Comparison of ENCODE assay signal across 8 cellular contexts in the genomic region with DNA sequence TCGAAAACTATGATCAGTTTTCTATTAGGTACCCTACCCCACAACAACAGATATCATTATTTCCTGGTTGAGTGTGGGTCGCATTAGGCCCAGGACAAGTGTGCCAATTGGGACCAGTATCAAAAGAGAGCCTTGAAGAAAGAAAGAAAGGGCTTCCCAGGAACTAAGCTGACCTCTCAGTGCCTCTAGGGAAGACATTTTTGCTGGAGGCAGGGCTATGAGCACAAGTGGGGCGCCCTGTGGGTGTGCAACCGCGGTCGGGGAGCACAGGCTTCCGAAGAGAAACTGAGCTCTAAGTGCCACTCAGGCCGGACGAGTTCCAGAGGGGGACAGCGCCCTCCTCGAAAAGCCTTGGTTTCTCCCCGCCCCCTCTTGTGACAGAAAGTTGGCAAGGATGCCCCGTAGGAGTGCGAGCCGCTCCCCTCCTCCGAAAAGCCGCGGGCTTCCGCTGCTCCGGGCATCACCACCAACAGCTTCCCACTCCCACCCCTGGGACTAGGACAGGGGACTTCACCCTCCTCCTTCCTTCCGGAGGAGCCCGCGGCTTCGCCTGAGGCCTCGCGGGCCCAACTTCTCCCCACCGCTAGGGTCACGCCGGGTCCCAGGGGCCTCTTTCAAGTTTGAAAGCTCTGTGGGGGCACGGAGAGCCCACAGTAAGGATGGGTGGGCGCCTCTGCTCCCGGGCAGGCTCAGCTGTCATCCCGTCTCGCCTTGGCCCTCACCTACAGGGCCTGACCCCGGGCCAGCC. TPM values are rescaled to one million over a fixed set of nuclear protein-coding genes. Genes with fewer than 3 reads are reported as not detected.
DNase-seq lines count a peak whose midpoint lies in the region; ATAC-seq and TF ChIP-seq lines count a peak whose summit lies in the region.

No MANE protein-coding gene starts in this region.

- intact Hi-C loops in mammary epithelial cell (cut with micrococcal nuclease): no loop called here

- TF ChIP-seq EP300 in SK-N-SH (IDR thresholded peaks at IDR 0.05; ENCODE audit: borderline replicate concordance in 1 of 2, low read depth in 1 of 2, low read length in 1 of 2): no peak
- TF ChIP-seq EP300 in tibial nerve (IDR thresholded peaks at IDR 0.05): peak in 1 of 2 donors; percentile 83

- H3K79me2 ChIP-seq in SK-N-SH (ENCODE audit: insufficient read depth) (peaks cover 70% of the 10 kb centered on the region), mammary epithelial cell (ENCODE audit: insufficient read depth, low read length) (peaks cover 13% of the 10 kb centered on the region)

- DNase-seq in SK-N-SH: peak; percentile 52
- no peak for DNase-seq in mammary epithelial cell
- peak; percentile 64 to 80 for DNase-seq in lung microvascular endothelial cell (ENCODE audit: low read depth in 2 of 2)
- peak; percentile 59 to 81 for DNase-seq in tibial nerve (ENCODE audit: low spot score in 2 of 2)
- DNase-seq in CD1c-positive myeloid dendritic cell (ENCODE audit: extremely low spot score): no peak
- no peak for DNase-seq in NCI-H446 treated with DMSO at 0.1 percent for 48 hours (lab: John Stamatoyannopoulos, UW)
- DNase-seq in NCI-H1105 treated with DMSO at 0.1 percent for 48 hours (lab: John Stamatoyannopoulos, UW): no peak

- H3F3A ChIP-seq in SK-N-SH (replicated peaks; ENCODE audit: insufficient read depth): peaks cover 19% of the 10 kb centered on the region

- H3K4me3 ChIP-seq in SK-N-SH (ENCODE audit: low read depth in 2 of 2, low read length in 1 of 2) (peak overlapping the region; percentile 80 to 87), mammary epithelial cell (replicated peaks in 1 of 3; ENCODE audit: insufficient read depth in 1 of 3, low read depth in 2 of 3, low read length in 3 of 3) (peak overlapping the region in 2 of 3 experiments; percentile 31 to 76), tibial nerve (peak overlapping the region; percentile 56 to 94 (median 72))

- H3K27ac ChIP-seq in SK-N-SH (ENCODE audit: low read depth in 2 of 2, low read length in 1 of 2): no peak overlapping the region; a peak in 1 of 4 replicates
- no peak overlapping the region for H3K27ac ChIP-seq in mammary epithelial cell (ENCODE audit: insufficient read depth, low read depth, low read length)
- peak overlapping the region; percentile 88 to 99 (median 94) for H3K27ac ChIP-seq in tibial nerve

- dilution Hi-C loops in mammary epithelial cell (cut with HindIII; ENCODE audit: low sequenced_read_pairs): no loop called here

- no TSS peak for BruUV-seq in mammary epithelial cell (replicated peaks; lab: Mats Ljungman, UMichigan)

- no peak for ATAC-seq in SK-N-SH treated with all-trans-retinoic acid at 6 μM for 48 hours

- CTCF ChIA-PET in SK-N-SH (lab: Yijun Ruan, JAX) (interaction anchor here (0.6 to 2.0 kb wide), 13 partner anchors 7 to 1937 kb away, joined by 3 to 9 read pairs (median 3); no protein-coding TSS in a partner anchor), mammary epithelial cell (lab: Charles Lee; ENCODE audit: low non-redundant PET) (no interaction called here)

- H3K9ac ChIP-seq in SK-N-SH (peak overlapping the region; percentile 80; the same call in 1 of the 2 replicates), mammary epithelial cell (ENCODE audit: insufficient read depth, low read length) (no peak overlapping the region)

- H2AFZ ChIP-seq in SK-N-SH (ENCODE audit: low read depth): peak overlapping the region; percentile 84; the same call in 1 of the 2 replicates
- peak overlapping the region; percentile 49 for H2AFZ ChIP-seq in mammary epithelial cell (ENCODE audit: low read depth, low read length)

- TF ChIP-seq CTCF in SK-N-SH (IDR thresholded peaks at IDR 0.05) (no peak), mammary epithelial cell (conservative IDR thresholded peaks at IDR 0.05 in 1 of 2, IDR thresholded peaks at IDR 0.05 in 1 of 2; ENCODE audit: extremely low read depth in 1 of 2, insufficient read depth in 1 of 2, low read depth in 1 of 2, low read length in 2 of 2) (no peak), tibial nerve (IDR thresholded peaks at IDR 0.05) (peak in 2 of 5 experiments; percentile 36 to 51)

- peak; percentile 41 to 58 for TF ChIP-seq POLR2A in tibial nerve (IDR thresholded peaks at IDR 0.05)

- POLR2A ChIA-PET in SK-N-SH (lab: Yijun Ruan, JAX): no interaction called here

- H3K27me3 ChIP-seq in SK-N-SH (ENCODE audit: insufficient read depth) (no peaks in the 10 kb centered on the region), mammary epithelial cell (ENCODE audit: insufficient read depth, low read length) (no peaks in the 10 kb centered on the region), tibial nerve (peaks cover 0 to 14% of the 10 kb centered on the region in 2 donors)

- H3K36me3 ChIP-seq in SK-N-SH (replicated peaks in 1 of 2; ENCODE audit: control insufficient read depth in 1 of 2, insufficient read depth in 2 of 2, low read length in 1 of 2) (peaks cover 0 to 4% of the 10 kb centered on the region in 2 experiments), mammary epithelial cell (ENCODE audit: insufficient read depth, low read length) (no peaks in the 10 kb centered on the region), tibial nerve (no peaks in the 10 kb centered on the region)

- in situ Hi-C loops in mammary epithelial cell (cut with MboI; ENCODE audit: low sequenced_read_pairs in 2 of 2): loop anchor here in 1 of 2 donors (25.0 kb wide), 1 partner anchor 667 kb away; no protein-coding TSS in a partner anchor

- 0 out of 2 replicates have a peak, but pooled peaks have one; percentile 17 for TF ChIP-seq RAD21 in SK-N-SH (IDR thresholded peaks at IDR 0.05; ENCODE audit: low read length)

- H3K4me2 ChIP-seq in SK-N-SH (peak overlapping the region; percentile 78), mammary epithelial cell (ENCODE audit: insufficient read depth, low read depth, low read length) (peak overlapping the region; percentile 98)

- H3K4me1 ChIP-seq in SK-N-SH (ENCODE audit: control insufficient read depth in 1 of 2, insufficient read depth in 2 of 2, low read depth in 1 of 2, low read length in 1 of 2) (peaks cover 6 to 9% of the 10 kb centered on the region in 2 experiments; a peak in 2 of 4 replicates), mammary epithelial cell (ENCODE audit: insufficient read depth, low read length) (peaks cover 15% of the 10 kb centered on the region), tibial nerve (peaks cover 0 to 54% (median 9%) of the 10 kb centered on the region in 4 donors)

- H4K20me1 ChIP-seq in SK-N-SH (ENCODE audit: insufficient read depth) (no peaks in the 10 kb centered on the region), mammary epithelial cell (ENCODE audit: insufficient read depth, low read length) (no peaks in the 10 kb centered on the region)

- WGBS in SK-N-SH (ENCODE audit: low lambda C conversion rate): 57% methylated on average over 26 of the region's 35 CpGs
- 59% methylated on average over 18 of the region's 35 CpGs for WGBS in mammary epithelial cell (ENCODE audit: low coverage, missing lambda C conversion rate)
- 2 to 5% methylated on average over 25 to 32 of the region's 35 CpGs for WGBS in tibial nerve, 2 donors

- no peaks in the 10 kb centered on the region for H3K9me2 ChIP-seq in SK-N-SH

- H3K9me3 ChIP-seq in SK-N-SH (no peaks in the 10 kb centered on the region), mammary epithelial cell (replicated peaks; ENCODE audit: insufficient read depth, low read length) (no peaks in the 10 kb centered on the region), tibial nerve (no peaks in the 10 kb centered on the region)

TF ChIP-seq in SK-N-SH, 30 proteins besides CTCF, POLR2A, EP300 and RAD21 (continues in another document):
- TF ChIP-seq POLR2AphosphoS5 (IDR thresholded peaks at IDR 0.05; ENCODE audit: low read depth, low read length) (no peak; the same call in 1 of the 2 replicates), SMC3 (IDR thresholded peaks at IDR 0.05; ENCODE audit: low read depth, low read length) (0 out of 2 replicates have a peak, but pooled peaks have one; percentile 5), CHD2 (IDR thresholded peaks at IDR 0.05; ENCODE audit: low read length, partially characterized antibody) (no peak)

TF ChIP-seq in SK-N-SH treated with all-trans-retinoic acid at 6 μM for 48 hours, 23 proteins besides CTCF, POLR2A, EP300 and RAD21:
- TF ChIP-seq PATZ1 (CRISPR knock-in tag; IDR thresholded peaks at IDR 0.05; ENCODE audit: borderline replicate concordance) (no peak), OSR1 (CRISPR knock-in tag; IDR thresholded peaks at IDR 0.05) (no peak), ZNF70 (CRISPR knock-in tag; IDR thresholded peaks at IDR 0.05) (no peak), RARB (CRISPR knock-in tag; IDR thresholded peaks at IDR 0.05) (no peak), ZC3H10 (CRISPR knock-in tag; IDR thresholded peaks at IDR 0.05) (no peak), ARNTL (CRISPR knock-in tag; IDR thresholded peaks at IDR 0.05; ENCODE audit: borderline replicate concordance, low read depth) (no peak), PPARA (CRISPR knock-in tag; IDR thresholded peaks at IDR 0.05; ENCODE audit: borderline replicate concordance) (no peak)
TF ChIP-seq in SK-N-SH treated with all-trans-retinoic acid at 6 μM for 48 hours: peak in this region for 0.

RNA-seq across cellular contexts. Expression of gene NR2F1-AS1, which starts 2.0 kb away (rescaled TPM):
- 7.4 and 8.3 TPM in 2 replicates for polyA plus RNA-seq in SK-N-SH (2012; rRNA removed)
- polyA plus RNA-seq in SK-N-SH (2012; cell fraction: cytosol; rRNA removed): 9.3 and 13.1 TPM in 2 replicates
- polyA plus RNA-seq in SK-N-SH (2012; cell fraction: nucleus; rRNA removed): 12.3 TPM in 2 replicates
- total RNA-seq in mammary epithelial cell: 10 to 100 TPM in 1 of 2 donors, 1 to 10 TPM in 1; 8.7 to 12.2 TPM
- polyA plus RNA-seq in mammary epithelial cell: 4.4 TPM
- polyA minus RNA-seq in mammary epithelial cell: 0.26 TPM
- 16.1 and 29.8 TPM in 2 replicates for total RNA-seq in lung microvascular endothelial cell
- 10 to 100 TPM; 13.5 to 38.4 (median 35.4) TPM for total RNA-seq in tibial nerve

RNA-seq across cellular contexts. Expression of gene NR2F1, which starts 4.0 kb away (rescaled TPM):
- polyA plus RNA-seq in SK-N-SH (2012; rRNA removed): 40.0 and 47.1 TPM in 2 replicates
- polyA plus RNA-seq in SK-N-SH (2012; cell fraction: cytosol; rRNA removed): 24.5 and 41.7 TPM in 2 replicates
- 82.7 and 105 TPM in 2 replicates for polyA plus RNA-seq in SK-N-SH (2012; cell fraction: nucleus; rRNA removed)
- 1 to 10 TPM; 3.3 to 3.5 TPM for total RNA-seq in mammary epithelial cell
- polyA plus RNA-seq in mammary epithelial cell: 7.8 TPM
- 0.10 TPM for polyA minus RNA-seq in mammary epithelial cell
- total RNA-seq in lung microvascular endothelial cell: 30.5 and 118 TPM in 2 replicates
- total RNA-seq in tibial nerve: 10 to 100 TPM; 64.9 to 81.3 (median 67.6) TPM

Comparison
In these comparisons a context has a peak if more than half of its experiments do, and no peak if none do; other contexts are left out.
1. DNase-seq: peak in SK-N-SH (single experiment), lung microvascular endothelial cell (2 of 2) and tibial nerve (2 of 2); none in mammary epithelial cell (single experiment), CD1c-positive myeloid dendritic cell (single experiment), NCI-H446 treated with DMSO at 0.1 percent for 48 hours (single experiment) and NCI-H1105 treated with DMSO at 0.1 percent for 48 hours (single experiment).
2. H3K27ac ChIP-seq: peak in tibial nerve (4 of 4); none in SK-N-SH (0 of 2) and mammary epithelial cell (single experiment).
3. Peak in every context shown above with its lines, with median percentiles within 50 percentile points of each other: H3K4me3 ChIP-seq.